16 cellular contexts compared by ENCODE assay signal in the genomic region with DNA sequence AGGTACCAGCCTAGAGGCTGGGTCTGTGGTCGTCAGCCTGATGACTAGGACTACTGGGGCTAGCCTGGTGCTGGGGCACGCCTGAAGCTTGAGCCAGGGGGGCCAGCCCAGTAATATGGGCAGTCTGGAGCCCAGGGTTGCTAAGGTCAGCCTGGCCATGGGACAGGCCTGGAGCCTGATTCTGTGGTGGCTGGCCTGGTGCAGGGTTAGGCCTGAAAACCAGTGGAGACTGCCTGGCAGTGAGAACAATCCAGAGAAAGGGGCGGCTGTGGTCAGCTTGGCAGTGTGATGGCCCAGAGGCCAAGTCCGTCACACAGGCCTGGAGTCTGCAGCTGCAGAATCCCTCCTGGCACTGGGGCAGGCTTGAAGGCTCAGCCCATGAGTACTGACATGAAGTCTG.
DNase-seq lines count a peak whose midpoint lies in the region; ATAC-seq, FAIRE-seq and TF ChIP-seq lines count a peak whose summit lies in the region.
"Had no signal": no experiment of that assay in that cellular context is flagged by ENCODE, and none has a peak within 500 bp of the region (broad histone marks: within the 10 kb centered on the region; RNA-seq: fewer than 3 reads in every experiment).

No MANE protein-coding gene starts in this region.

- H3K4me3 ChIP-seq in kidney (ENCODE audit: low read length in 2 of 2) (no peak overlapping the region), sigmoid colon (no peak overlapping the region)

- no peaks in the 10 kb centered on the region for H3K27me3 ChIP-seq in sigmoid colon

- no peak overlapping the region for H3K27ac Mint-ChIP-seq in activated naive CD8-positive, alpha-beta T cell treated with anti-CD3 and anti-CD28 coated beads, Interleukin-2, amount 50 U/mL, for 24 hours
- no peak overlapping the region for H3K27ac Mint-ChIP-seq in activated naive CD8-positive, alpha-beta T cell treated with anti-CD3 and anti-CD28 coated beads for 36 hours
- H3K27ac Mint-ChIP-seq: CD14-positive monocyte; CD8-positive, alpha-beta T cell had no signal

- H3K36me3 ChIP-seq in kidney (ENCODE audit: control insufficient read depth in 1 of 2, insufficient read depth in 2 of 2, low read length in 2 of 2) (no peaks in the 10 kb centered on the region), sigmoid colon (no peaks in the 10 kb centered on the region)

- H3K9me3 ChIP-seq in kidney (ENCODE audit: control insufficient read depth in 1 of 2, low read length in 2 of 2) (peaks cover 0 to 4% of the 10 kb centered on the region in 2 donors), sigmoid colon (peaks cover 0 to 5% (median 1%) of the 10 kb centered on the region in 4 donors)

- no peaks in the 10 kb centered on the region for H3K36me3 Mint-ChIP-seq in activated naive CD8-positive, alpha-beta T cell treated with anti-CD3 and anti-CD28 coated beads, Interleukin-2, amount 50 U/mL, for 24 hours (ENCODE audit: low read depth)
- no peaks in the 10 kb centered on the region for H3K36me3 Mint-ChIP-seq in activated naive CD8-positive, alpha-beta T cell treated with anti-CD3 and anti-CD28 coated beads for 36 hours
- H3K36me3 Mint-ChIP-seq: CD14-positive monocyte; CD8-positive, alpha-beta T cell had no signal

- no peak overlapping the region for H3K4me3 Mint-ChIP-seq in activated naive CD8-positive, alpha-beta T cell treated with anti-CD3 and anti-CD28 coated beads, Interleukin-2, amount 50 U/mL, for 24 hours
- H3K4me3 Mint-ChIP-seq in activated naive CD8-positive, alpha-beta T cell treated with anti-CD3 and anti-CD28 coated beads for 36 hours, result no peak overlapping the region
- H3K4me3 Mint-ChIP-seq: CD14-positive monocyte; CD8-positive, alpha-beta T cell had no signal

- TF ChIP-seq CTCF in kidney (IDR thresholded peaks at IDR 0.05; ENCODE audit: borderline replicate concordance, extremely low read depth, insufficient read depth) (no peak), sigmoid colon (IDR thresholded peaks at IDR 0.05) (no peak)

- 66 to 77% methylated on average over 4 of the region's 4 CpGs for WGBS in sigmoid colon, 2 donors

- no peak for FAIRE-seq in kidney (lab: Jason Lieb, UNC)
- FAIRE-seq: D721Med, GM19239 had no signal

- no peak for TF ChIP-seq EP300 in sigmoid colon (IDR thresholded peaks at IDR 0.05)

- H3K27ac ChIP-seq in kidney (ENCODE audit: low read depth in 2 of 2, low read length in 2 of 2) (no peak overlapping the region), sigmoid colon (no peak overlapping the region)
- H3K27ac ChIP-seq: 22Rv1 had no signal

- DNase-seq in activated naive CD8-positive, alpha-beta T cell treated with anti-CD3 and anti-CD28 coated beads, Interleukin-2, amount 50 U/mL, for 24 hours, result no peak
- no peak for DNase-seq in activated naive CD8-positive, alpha-beta T cell treated with anti-CD3 and anti-CD28 coated beads for 36 hours
- peak; percentile 42 for DNase-seq in kidney
- peak; percentile 55 for DNase-seq in sigmoid colon
- DNase-seq in NCI-H82 treated with DMSO at 0.1 percent for 48 hours (lab: John Stamatoyannopoulos, UW; ENCODE audit: unreplicated experiment), result no peak
- DNase-seq in activated CD4-positive, alpha-beta T cell treated with anti-CD3 and anti-CD28 coated beads, Interleukin-2, amount 50 U/mL, for 48 hours, result no peak
- DNase-seq: CD8-positive, alpha-beta T cell; COR-L47; GF-D8; H7 had no signal

- no peak for TF ChIP-seq POLR2A in sigmoid colon (IDR thresholded peaks at IDR 0.05)

- ATAC-seq in activated naive CD8-positive, alpha-beta T cell treated with anti-CD3 and anti-CD28 coated beads, Interleukin-2, amount 50 U/mL, for 24 hours, result peak; percentile 15
- ATAC-seq in GM21423 (IDR thresholded peaks at IDR 0.05; ENCODE audit: unreplicated experiment), result no peak
- no peak for ATAC-seq in HG03378 (IDR thresholded peaks at IDR 0.05; ENCODE audit: unreplicated experiment)
- ATAC-seq: CD8-positive, alpha-beta T cell had no signal

- H3K9me3 Mint-ChIP-seq in activated naive CD8-positive, alpha-beta T cell treated with anti-CD3 and anti-CD28 coated beads, Interleukin-2, amount 50 U/mL, for 24 hours, result peaks cover 7% of the 10 kb centered on the region
- H3K9me3 Mint-ChIP-seq in activated naive CD8-positive, alpha-beta T cell treated with anti-CD3 and anti-CD28 coated beads for 36 hours, result peaks cover 10% of the 10 kb centered on the region
- H3K9me3 Mint-ChIP-seq: CD8-positive, alpha-beta T cell had no signal

- no peak overlapping the region for H3K9ac ChIP-seq in kidney (ENCODE audit: low read length in 2 of 2)

- no peaks in the 10 kb centered on the region for H3K4me1 Mint-ChIP-seq in activated naive CD8-positive, alpha-beta T cell treated with anti-CD3 and anti-CD28 coated beads, Interleukin-2, amount 50 U/mL, for 24 hours
- no peaks in the 10 kb centered on the region for H3K4me1 Mint-ChIP-seq in activated naive CD8-positive, alpha-beta T cell treated with anti-CD3 and anti-CD28 coated beads for 36 hours
- H3K4me1 Mint-ChIP-seq: CD14-positive monocyte had no signal

- H3K4me1 ChIP-seq in kidney (ENCODE audit: control insufficient read depth in 1 of 2, insufficient read depth in 1 of 2, low read depth in 1 of 2, low read length in 2 of 2), result no peaks in the 10 kb centered on the region
- no peaks in the 10 kb centered on the region for H3K4me1 ChIP-seq in sigmoid colon

- intact Hi-C loops in kidney (cut with DNase I), result no loop called here
- intact Hi-C loops in sigmoid colon (cut with DNase I), result no loop called here

- no peaks in the 10 kb centered on the region for H3K27me3 Mint-ChIP-seq in activated naive CD8-positive, alpha-beta T cell treated with anti-CD3 and anti-CD28 coated beads, Interleukin-2, amount 50 U/mL, for 24 hours
- H3K27me3 Mint-ChIP-seq in activated naive CD8-positive, alpha-beta T cell treated with anti-CD3 and anti-CD28 coated beads for 36 hours, result no peaks in the 10 kb centered on the region

Comparison
In these comparisons a context has a peak if more than half of its experiments do, and no peak if none do; other contexts are left out.
1. DNase-seq: peak in kidney (single experiment) and sigmoid colon (single experiment); none in activated naive CD8-positive, alpha-beta T cell treated with anti-CD3 and anti-CD28 coated beads, Interleukin-2, amount 50 U/mL, for 24 hours (single experiment), activated naive CD8-positive, alpha-beta T cell treated with anti-CD3 and anti-CD28 coated beads for 36 hours (single experiment), NCI-H82 treated with DMSO at 0.1 percent for 48 hours (single experiment) and activated CD4-positive, alpha-beta T cell treated with anti-CD3 and anti-CD28 coated beads, Interleukin-2, amount 50 U/mL, for 48 hours (0 of 2).